In genomic region chr14:74531467-74531866, GRCh38 we compare ENCODE assay signal across 10 cellular contexts. TPM values are rescaled to one million over a fixed set of nuclear protein-coding genes. Genes with fewer than 3 reads are reported as not detected.
DNase-seq lines count a peak whose midpoint lies in the region; ATAC-seq, FAIRE-seq and TF ChIP-seq lines count a peak whose summit lies in the region.
"Had no signal": no experiment of that assay in that cellular context is flagged by ENCODE, and none has a peak within 500 bp of the region (broad histone marks: within the 10 kb centered on the region; RNA-seq: fewer than 3 reads in every experiment).

No MANE protein-coding gene starts in this region.

- H3K9me2 ChIP-seq in Loucy (replicated peaks; ENCODE audit: low read depth, low read length): no peaks in the 10 kb centered on the region

- H3K27me3 Mint-ChIP-seq in Calu3 (ENCODE audit: unreplicated experiment): no peaks in the 10 kb centered on the region
- H3K27me3 Mint-ChIP-seq in naive thymus-derived CD4-positive, alpha-beta T cell: no peaks in the 10 kb centered on the region

- H3K4me1 ChIP-seq in Loucy (ENCODE audit: insufficient read depth, low read length, poor library complexity, severe bottlenecking): no peaks in the 10 kb centered on the region
- H3K4me1 ChIP-seq in left lung: no peaks in the 10 kb centered on the region
- H3K4me1 ChIP-seq in naive thymus-derived CD4-positive, alpha-beta T cell (ENCODE audit: control insufficient read depth in 2 of 2, insufficient read depth in 2 of 2, low read length in 2 of 2): no peaks in the 10 kb centered on the region

- CTCF ChIA-PET in Calu3 (lab: Charles Lee): interaction anchor here (0.5 to 0.9 kb wide), 4 partner anchors 23 to 358 kb away, joined by 3 to 5 read pairs (median 4); no protein-coding TSS in a partner anchor
- CTCF ChIA-PET in naive thymus-derived CD4-positive, alpha-beta T cell (lab: Charles Lee): no interaction called here

- H4K20me1 ChIP-seq in Loucy (ENCODE audit: insufficient read depth, low read length, poor library complexity, severe bottlenecking): no peaks in the 10 kb centered on the region

- no peaks in the 10 kb centered on the region for H3K36me3 Mint-ChIP-seq in Calu3 (ENCODE audit: insufficient read depth, unreplicated experiment)
- H3K36me3 Mint-ChIP-seq in naive thymus-derived CD4-positive, alpha-beta T cell: no peaks in the 10 kb centered on the region

- H3F3A ChIP-seq in Loucy (ENCODE audit: low read depth): no peaks in the 10 kb centered on the region

- no peak overlapping the region for H3K4me3 ChIP-seq in Loucy (ENCODE audit: low read length, poor library complexity, severe bottlenecking)
- H3K4me3 ChIP-seq in coronary artery: no peak overlapping the region
- no peak overlapping the region for H3K4me3 ChIP-seq in left lung
- no peak overlapping the region for H3K4me3 ChIP-seq in naive thymus-derived CD4-positive, alpha-beta T cell (ENCODE audit: low read length)
- H3K4me3 ChIP-seq: PC-9 had no signal

- no peak overlapping the region for H3K4me3 Mint-ChIP-seq in Calu3 (ENCODE audit: low read depth, unreplicated experiment)
- no peak overlapping the region for H3K4me3 Mint-ChIP-seq in naive thymus-derived CD4-positive, alpha-beta T cell

- no peaks in the 10 kb centered on the region for H3K9me3 Mint-ChIP-seq in Calu3 (ENCODE audit: low read depth, unreplicated experiment)
- no peaks in the 10 kb centered on the region for H3K9me3 Mint-ChIP-seq in naive thymus-derived CD4-positive, alpha-beta T cell

- H3K4me2 ChIP-seq in Loucy (ENCODE audit: low read depth, low read length, poor library complexity, severe bottlenecking): no peak overlapping the region
- H3K4me2 ChIP-seq: PC-9 had no signal

- POLR2A ChIA-PET in naive thymus-derived CD4-positive, alpha-beta T cell (lab: Charles Lee): no interaction called here

- H3K4me1 Mint-ChIP-seq in Calu3 (ENCODE audit: low read depth, unreplicated experiment): no peaks in the 10 kb centered on the region
- H3K4me1 Mint-ChIP-seq in naive thymus-derived CD4-positive, alpha-beta T cell: peaks cover 0 to 8% (median 0%) of the 10 kb centered on the region in 7 donors

- H3K27ac ChIP-seq in coronary artery (peak overlapping the region in 1 of 2 donors; percentile 35), left lung (no peak overlapping the region)
- no peak overlapping the region for H3K27ac ChIP-seq in naive thymus-derived CD4-positive, alpha-beta T cell (ENCODE audit: low read depth, low read length)
- H3K27ac ChIP-seq: PC-9 had no signal

- H3K36me3 ChIP-seq in Loucy (ENCODE audit: insufficient read depth, low read length) (no peaks in the 10 kb centered on the region), left lung (no peaks in the 10 kb centered on the region)
- H3K36me3 ChIP-seq in naive thymus-derived CD4-positive, alpha-beta T cell (ENCODE audit: control insufficient read depth in 2 of 3, insufficient read depth in 3 of 3, low read length in 3 of 3): no peaks in the 10 kb centered on the region

- no peaks in the 10 kb centered on the region for H3K79me2 ChIP-seq in Loucy (ENCODE audit: insufficient read depth, low read length)

- H3K9me3 ChIP-seq in Loucy (ENCODE audit: insufficient read depth, low read depth, low read length): no peaks in the 10 kb centered on the region
- no peaks in the 10 kb centered on the region for H3K9me3 ChIP-seq in left lung
- H3K9me3 ChIP-seq in naive thymus-derived CD4-positive, alpha-beta T cell (ENCODE audit: control insufficient read depth in 2 of 3, low read length in 3 of 3): no peaks in the 10 kb centered on the region

- peak; percentile 24 for DNase-seq in Calu3
- DNase-seq in coronary artery (ENCODE audit: low spot score): no peak
- peak in 1 of 2 donors; percentile 62 for DNase-seq in left lung
- DNase-seq in GM19239 (ENCODE audit: insufficient read length, low spot score): no peak
- no peak for DNase-seq in naive thymus-derived CD4-positive, alpha-beta T cell
- no peak for DNase-seq in T-helper 2 cell
- DNase-seq: activated naive CD4-positive, alpha-beta T cell treated with anti-CD3 and anti-CD28 coated beads, Interleukin-2, amount 50 U/mL, for 16 hours had no signal

- TF ChIP-seq CTCF in Calu3 (IDR thresholded peaks at IDR 0.05; ENCODE audit: unreplicated experiment) (no peak), Loucy (conservative IDR thresholded peaks at IDR 0.05; ENCODE audit: low read length) (peak; percentile 21; the same call in 1 of the 2 replicates), coronary artery (IDR thresholded peaks at IDR 0.05) (peak; percentile 22), left lung (IDR thresholded peaks at IDR 0.05) (no peak)

- no peak overlapping the region for H3K9ac ChIP-seq in Loucy (ENCODE audit: low read depth, low read length, poor library complexity, severe bottlenecking)

- H3K27ac Mint-ChIP-seq in Calu3 (ENCODE audit: unreplicated experiment): no peak overlapping the region
- no peak overlapping the region for H3K27ac Mint-ChIP-seq in naive thymus-derived CD4-positive, alpha-beta T cell

- no TSS peak for BruUV-seq in Calu3 (replicated peaks; lab: Mats Ljungman, UMichigan)

- H3K27me3 ChIP-seq in Loucy (ENCODE audit: insufficient read depth, low read length, poor library complexity, severe bottlenecking) (no peaks in the 10 kb centered on the region), left lung (no peaks in the 10 kb centered on the region)
- H3K27me3 ChIP-seq in naive thymus-derived CD4-positive, alpha-beta T cell (ENCODE audit: control insufficient read depth in 2 of 2, insufficient read depth in 2 of 2, low read length in 2 of 2): no peaks in the 10 kb centered on the region

- H2AFZ ChIP-seq in Loucy (ENCODE audit: low read length): no peak overlapping the region
- H2AFZ ChIP-seq: PC-9 had no signal

- intact Hi-C loops in Calu3 (cut with micrococcal nuclease; ENCODE audit: unreplicated experiment): no loop called here
- intact Hi-C loops in left lung (cut with DNase I): no loop called here
- intact Hi-C loops in naive thymus-derived CD4-positive, alpha-beta T cell (cut with micrococcal nuclease): no loop called here

- no peak for FAIRE-seq in GM19239 (lab: Jason Lieb, UNC)

- ATAC-seq in left lung: peak; percentile 80
- ATAC-seq in HG02938 (IDR thresholded peaks at IDR 0.05; ENCODE audit: unreplicated experiment): no peak
- ATAC-seq in naive thymus-derived CD4-positive, alpha-beta T cell: no peak

RNA-seq across cellular contexts. Expression of gene ISCA2, which starts 37.9 kb away (rescaled TPM):
- total RNA-seq in Calu3 (2022) (23.7 and 26.9 TPM in 2 replicates), left lung (10 to 100 TPM; 22.7 to 27.7 TPM)
- total RNA-seq in naive thymus-derived CD4-positive, alpha-beta T cell: 10 to 100 TPM; 13.9 to 39.5 (median 25.2) TPM
- 100 to 1,000 TPM in 1 of 2 donors, 10 to 100 TPM in 1; 69.2 to 106 TPM for polyA plus RNA-seq in naive thymus-derived CD4-positive, alpha-beta T cell

RNA-seq across cellular contexts. Expression of gene NPC2, which starts 38.4 kb away (rescaled TPM):
- 122 and 142 TPM in 2 replicates for total RNA-seq in Calu3 (2022)
- total RNA-seq in left lung: 1,000 to 10,000 TPM in 1 of 2 donors, 100 to 1,000 TPM in 1; 967 to 1,413 TPM
- 100 to 1,000 TPM in 1 of 5 experiments, 10 to 100 TPM in 4; 37.9 to 108 (median 56.3) TPM for total RNA-seq in naive thymus-derived CD4-positive, alpha-beta T cell
- polyA plus RNA-seq in naive thymus-derived CD4-positive, alpha-beta T cell: 10 to 100 TPM; 66.9 to 71.3 TPM

Comparison
In these comparisons a context has a peak if more than half of its experiments do, and no peak if none do; other contexts are left out.
1. CTCF ChIP-seq: peak in Loucy (single experiment) and coronary artery (single experiment); none in Calu3 (single experiment) and left lung (0 of 2).